ENCODE assay signal across 8 cellular contexts in genomic region chr11:60924906-60925684, GRCh38. TPM values are rescaled to one million over a fixed set of nuclear protein-coding genes. Genes with fewer than 3 reads are reported as not detected.
DNase-seq lines count a peak whose midpoint lies in the region; ATAC-seq and TF ChIP-seq lines count a peak whose summit lies in the region.

No MANE protein-coding gene starts in this region.

- H3K4me1 ChIP-seq in heart right ventricle (peaks cover 4 to 31% (median 23%) of the 10 kb centered on the region in 9 donors), skeletal muscle satellite cell (ENCODE audit: control insufficient read depth, insufficient read depth, low read length) (peaks cover 16% of the 10 kb centered on the region)

- TF ChIP-seq POLR2A in GM18505 (IDR thresholded peaks at IDR 0.05; ENCODE audit: borderline replicate concordance, extremely low read depth, insufficient read depth, insufficient read length): no peak

- H3K9me3 ChIP-seq in T-helper 17 cell (ENCODE audit: control insufficient read depth, low read length, poor library complexity, severe bottlenecking) (no peaks in the 10 kb centered on the region), heart right ventricle (no peaks in the 10 kb centered on the region), skeletal muscle satellite cell (replicated peaks; ENCODE audit: low read length) (no peaks in the 10 kb centered on the region)

- intact Hi-C loops in activated naive CD4-positive, alpha-beta T cell treated with anti-CD3 and anti-CD28 coated beads for 36 hours (cut with micrococcal nuclease): no loop called here
- intact Hi-C loops in heart right ventricle (cut with DNase I): no loop called here

- H3K4me3 Mint-ChIP-seq in activated naive CD4-positive, alpha-beta T cell treated with anti-CD3 and anti-CD28 coated beads for 36 hours: peak overlapping the region; percentile 30
- H3K4me3 Mint-ChIP-seq in T-helper 17 cell: peak overlapping the region; percentile 79

- peak overlapping the region in 5 of 10 donors; percentile 8 to 65 (median 56) for H3K27ac ChIP-seq in heart right ventricle

- H3K4me1 Mint-ChIP-seq in activated naive CD4-positive, alpha-beta T cell treated with anti-CD3 and anti-CD28 coated beads for 36 hours (ENCODE audit: low read depth): peaks cover 15% of the 10 kb centered on the region
- H3K4me1 Mint-ChIP-seq in T-helper 17 cell: peaks cover 10% of the 10 kb centered on the region

- H3K27me3 ChIP-seq in heart right ventricle (peaks cover 0 to 46% (median 12%) of the 10 kb centered on the region in 7 donors), skeletal muscle satellite cell (ENCODE audit: control insufficient read depth, insufficient read depth, low read length) (peaks cover 7% of the 10 kb centered on the region)

- ATAC-seq in T-helper 17 cell: peak; percentile 51
- ATAC-seq in heart right ventricle: peak in 4 of 8 donors; percentile 4 to 22 (median 18)
- ATAC-seq in HG02571 (IDR thresholded peaks at IDR 0.05; ENCODE audit: unreplicated experiment): no peak
- no peak for ATAC-seq in GM18505 (IDR thresholded peaks at IDR 0.05; ENCODE audit: unreplicated experiment)

- CTCF ChIA-PET in activated naive CD4-positive, alpha-beta T cell treated with anti-CD3 and anti-CD28 coated beads for 36 hours (lab: Charles Lee): no interaction called here

- no peaks in the 10 kb centered on the region for H3K9me3 Mint-ChIP-seq in activated naive CD4-positive, alpha-beta T cell treated with anti-CD3 and anti-CD28 coated beads for 36 hours

- H3K27me3 Mint-ChIP-seq in activated naive CD4-positive, alpha-beta T cell treated with anti-CD3 and anti-CD28 coated beads for 36 hours (ENCODE audit: low read depth): peaks cover 13% of the 10 kb centered on the region
- H3K27me3 Mint-ChIP-seq in T-helper 17 cell: peaks cover 52% of the 10 kb centered on the region

- H3K4me2 ChIP-seq in skeletal muscle satellite cell (ENCODE audit: low read length): peak overlapping the region; percentile 93

- H3K4me3 ChIP-seq in heart right ventricle (peak overlapping the region; percentile 34 to 90 (median 68)), skeletal muscle satellite cell (ENCODE audit: low read length) (peak overlapping the region; percentile 77)

- H3K27ac Mint-ChIP-seq in activated naive CD4-positive, alpha-beta T cell treated with anti-CD3 and anti-CD28 coated beads for 36 hours: no peak overlapping the region
- H3K27ac Mint-ChIP-seq in T-helper 17 cell: no peak overlapping the region

- H3K36me3 ChIP-seq in heart right ventricle: peaks cover 0 to 38% (median 28%) of the 10 kb centered on the region in 9 donors
- peaks cover 25% of the 10 kb centered on the region for H3K36me3 ChIP-seq in skeletal muscle satellite cell (ENCODE audit: insufficient read depth, low read length)

- DNase-seq in activated naive CD4-positive, alpha-beta T cell treated with anti-CD3 and anti-CD28 coated beads for 36 hours: peak; percentile 18
- no peak for DNase-seq in activated naive CD4-positive, alpha-beta T cell (lab: John Stamatoyannopoulos, UW)
- DNase-seq in T-helper 17 cell (no peak), heart right ventricle (no peak), nucleus accumbens (lab: John Stamatoyannopoulos, UW) (no peak)

- TF ChIP-seq CTCF in heart right ventricle (IDR thresholded peaks at IDR 0.05): no peak

- peaks cover 26% of the 10 kb centered on the region for H3K36me3 Mint-ChIP-seq in activated naive CD4-positive, alpha-beta T cell treated with anti-CD3 and anti-CD28 coated beads for 36 hours (ENCODE audit: low read depth)
- H3K36me3 Mint-ChIP-seq in T-helper 17 cell (ENCODE audit: low read depth): peaks cover 10% of the 10 kb centered on the region

- 3 to 5% methylated on average over 32 to 33 of the region's 33 CpGs for WGBS in heart right ventricle, 2 donors

- H3K9ac ChIP-seq in skeletal muscle satellite cell (ENCODE audit: low read depth, low read length): peak overlapping the region; percentile 77

RNA-seq across cellular contexts. Expression of gene TMEM132A, which starts 0.8 kb away (rescaled TPM):
- 1 to 10 TPM; 1.2 to 2.3 TPM for total RNA-seq in activated naive CD4-positive, alpha-beta T cell treated with anti-CD3 and anti-CD28 coated beads for 36 hours
- not detected for total RNA-seq in T-helper 17 cell
- 10 to 100 TPM in 2 of 10 donors, 1 to 10 TPM in 8; 3.7 to 12.9 (median 6.5) TPM for total RNA-seq in heart right ventricle
- 10 to 100 TPM; 10.0 to 16.4 TPM for polyA plus RNA-seq in heart right ventricle
- 8.4 and 19.7 TPM in 2 replicates for total RNA-seq in skeletal muscle satellite cell (2012; rRNA removed)

RNA-seq across cellular contexts. Expression of gene TMEM109, which starts 11.1 kb away (rescaled TPM):
- 100 to 1,000 TPM in 1 of 2 experiments, 10 to 100 TPM in 1; 94.0 to 103 TPM for total RNA-seq in activated naive CD4-positive, alpha-beta T cell treated with anti-CD3 and anti-CD28 coated beads for 36 hours
- total RNA-seq in T-helper 17 cell: 10 to 100 TPM; 42.8 to 52.7 TPM
- total RNA-seq in heart right ventricle: 100 to 1,000 TPM in 2 of 10 donors, 10 to 100 TPM in 8; 78.6 to 115 (median 92.7) TPM
- polyA plus RNA-seq in heart right ventricle: 100 to 1,000 TPM in 1 of 2 donors, 10 to 100 TPM in 1; 53.3 to 121 TPM
- total RNA-seq in skeletal muscle satellite cell (2012; rRNA removed): 26.6 and 54.6 TPM in 2 replicates

RNA-seq across cellular contexts. Expression of gene PRPF19, which starts 18.7 kb away (rescaled TPM):
- total RNA-seq in activated naive CD4-positive, alpha-beta T cell treated with anti-CD3 and anti-CD28 coated beads for 36 hours: 100 to 1,000 TPM; 108 to 119 TPM
- total RNA-seq in T-helper 17 cell (10 to 100 TPM; 66.7 to 87.5 TPM), heart right ventricle (10 to 100 TPM; 32.0 to 49.7 (median 39.4) TPM)
- polyA plus RNA-seq in heart right ventricle: 10 to 100 TPM; 50.3 to 53.0 TPM
- 60.1 and 74.9 TPM in 2 replicates for total RNA-seq in skeletal muscle satellite cell (2012; rRNA removed)

RNA-seq across cellular contexts. Expression of gene SLC15A3, which starts 26.9 kb away (rescaled TPM):
- 1 to 10 TPM; 5.6 to 5.8 TPM for total RNA-seq in activated naive CD4-positive, alpha-beta T cell treated with anti-CD3 and anti-CD28 coated beads for 36 hours
- total RNA-seq in T-helper 17 cell: 10 to 100 TPM in 1 of 2 donors, 1 to 10 TPM in 1; 3.5 to 11.2 TPM
- total RNA-seq in heart right ventricle: 10 to 100 TPM in 9 of 10 donors, 1 to 10 TPM in 1; 9.5 to 52.4 (median 18.5) TPM
- 10 to 100 TPM; 21.3 to 36.9 TPM for polyA plus RNA-seq in heart right ventricle
- total RNA-seq in skeletal muscle satellite cell (2012; rRNA removed): 1.5 and 2.0 TPM in 2 replicates

RNA-seq across cellular contexts. Expression of gene CD6, which starts 46.4 kb away (rescaled TPM):
- 100 to 1,000 TPM; 227 to 234 TPM for total RNA-seq in activated naive CD4-positive, alpha-beta T cell treated with anti-CD3 and anti-CD28 coated beads for 36 hours
- total RNA-seq in T-helper 17 cell (100 to 1,000 TPM; 533 to 568 TPM), heart right ventricle (1 to 10 TPM in 2 of 10 donors, under 1 TPM in 7, not detected in 1; 0.17 to 4.5 (median 0.46) TPM)
- polyA plus RNA-seq in heart right ventricle: under 1 TPM; 0.07 to 0.12 TPM
- total RNA-seq in skeletal muscle satellite cell (2012; rRNA removed): not detected in 2 replicates
